ENCODE assay signal across 6 cellular contexts in the genomic region with DNA sequence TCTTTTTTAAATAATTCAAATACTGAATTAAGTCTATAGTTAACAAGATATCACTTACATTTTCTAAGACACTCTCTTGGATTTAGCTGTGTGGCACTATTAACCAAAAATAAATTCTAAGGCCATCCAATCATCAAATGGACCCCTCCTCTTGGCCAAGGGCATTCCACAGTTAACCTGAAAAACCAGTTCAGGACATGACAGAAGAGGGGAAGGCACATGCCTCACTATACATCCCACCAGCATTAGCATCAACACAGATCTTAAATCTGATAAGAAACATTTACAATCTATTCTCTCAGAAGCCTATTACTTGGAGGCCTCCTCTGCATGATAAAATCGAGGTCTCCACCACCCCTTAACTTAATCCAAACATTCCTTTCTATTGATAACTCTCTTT.
DNase-seq lines count a peak whose midpoint lies in the region; ATAC-seq, FAIRE-seq and TF ChIP-seq lines count a peak whose summit lies in the region.
"Not testable (repeated sequence)": the region's sequence is repeated elsewhere in the genome, so short reads cannot be mapped to it uniquely, and the experiment has no call there.

No MANE protein-coding gene starts in this region.

- H3K4me2 ChIP-seq in GM23338 = peak overlapping the region; percentile 71
- H3K4me2 ChIP-seq in H1 (ENCODE audit: insufficient read depth in 1 of 2, low read depth in 2 of 2, low read length in 2 of 2); mesendoderm (ENCODE audit: low read length): not testable (repeated sequence)

- not testable (repeated sequence) for H2AFZ ChIP-seq in GM23338; H1 (ENCODE audit: low read length)

- peaks cover 21% of the 10 kb centered on the region for H3K4me1 ChIP-seq in GM23338 (ENCODE audit: insufficient read depth)
- peaks cover 14% of the 10 kb centered on the region; the same call in 1 of the 2 replicates for H3K4me1 ChIP-seq in HUES48 (ENCODE audit: control insufficient read depth, insufficient read depth, low read length)
- H3K4me1 ChIP-seq in HUES64 (ENCODE audit: insufficient read depth, low read length); H1 (replicated peaks in 1 of 4; ENCODE audit: control insufficient read depth in 3 of 4, insufficient read depth in 4 of 4, low read length in 3 of 4); mesendoderm (ENCODE audit: control insufficient read depth, low read depth, low read length): not testable (repeated sequence)

- not testable (repeated sequence) for H3K9me3 ChIP-seq in HUES48 (ENCODE audit: control insufficient read depth, insufficient read depth, low read length); HUES64 (ENCODE audit: insufficient read depth, low read depth, low read length); H1 (ENCODE audit: insufficient read depth in 2 of 2, low read depth in 1 of 2, low read length in 1 of 2)

- H3K27me3 ChIP-seq in GM23338 (ENCODE audit: insufficient read depth); HUES48 (ENCODE audit: control insufficient read depth, insufficient read depth, low read length); HUES64 (ENCODE audit: insufficient read depth, low read length); H1 (replicated peaks in 1 of 4; ENCODE audit: control insufficient read depth in 3 of 4, extremely low read depth in 1 of 4, insufficient read depth in 3 of 4, low read length in 3 of 4); mesendoderm (ENCODE audit: insufficient read depth, low read length, poor library complexity): not testable (repeated sequence)

- not testable (repeated sequence) for H3K9me2 ChIP-seq in GM23338 (ENCODE audit: insufficient read depth)

- peaks cover 50% of the 10 kb centered on the region for H3K79me2 ChIP-seq in GM23338 (replicated peaks; ENCODE audit: insufficient read depth)
- H3K79me2 ChIP-seq in H1 (ENCODE audit: control insufficient read depth in 1 of 2, insufficient read depth in 2 of 2, low read length in 2 of 2); mesendoderm (ENCODE audit: control insufficient read depth, insufficient read depth, low read length): not testable (repeated sequence)

- not testable (repeated sequence) for TF ChIP-seq RAD21 in H1 (IDR thresholded peaks at IDR 0.05 in 1 of 2, conservative IDR thresholded peaks at IDR 0.05 in 1 of 2; ENCODE audit: low read depth in 2 of 2, low read length in 2 of 2)

- 52% methylated on average over 1 of the region's 1 CpG for WGBS in HUES64
- WGBS in H1 (ENCODE audit: extremely low coverage in 1 of 2, insufficient coverage in 1 of 2, insufficient read length in 1 of 2, insufficient replicate concordance in 2 of 2, low coverage in 1 of 2, low lambda C conversion rate in 2 of 2, missing lambda C conversion rate in 1 of 2), 2 experiments = 0% methylated on average over 1 of the region's 1 CpG; no CpG with 5 or more reads in 1 of the 2 experiments
- no CpG with 5 or more reads among the region's 1 CpG for WGBS in mesendoderm (ENCODE audit: extremely low coverage, insufficient coverage, low lambda C conversion rate)

- POLR2A ChIA-PET in H1 (lab: Charles Lee; ENCODE audit: partially characterized antibody) = not testable (repeated sequence)

- H2BK5ac ChIP-seq in H1 (ENCODE audit: low read depth, low read length); mesendoderm (ENCODE audit: low read length): not testable (repeated sequence)

- not testable (repeated sequence) for TF ChIP-seq POLR2A in H1 (IDR thresholded peaks at IDR 0.05; ENCODE audit: control extremely low read depth in 1 of 2, low read depth in 2 of 2, low read length in 2 of 2)

- not testable (repeated sequence) for H3K14ac ChIP-seq in H1 (ENCODE audit: insufficient read length)

- CTCF ChIA-PET in H1 (lab: Charles Lee; ENCODE audit: partially characterized antibody) = not testable (repeated sequence)

- H2BK120ac ChIP-seq in H1 (replicated peaks; ENCODE audit: low read depth, low read length); mesendoderm (ENCODE audit: low read depth, low read length): not testable (repeated sequence)

- not testable (repeated sequence) for H4K8ac ChIP-seq in H1 (ENCODE audit: extremely low read depth, insufficient read depth, low read length); mesendoderm (ENCODE audit: low read depth, low read length)

- H3K56ac ChIP-seq in H1 (replicated peaks; ENCODE audit: insufficient read length, low read depth, low read length); mesendoderm (ENCODE audit: low read length): not testable (repeated sequence)

- not testable (repeated sequence) for TF ChIP-seq EP300 in H1 (IDR thresholded peaks at IDR 0.05; ENCODE audit: borderline replicate concordance in 1 of 2, low read depth in 2 of 2, low read length in 2 of 2)

- H3K4ac ChIP-seq in H1 (replicated peaks; ENCODE audit: insufficient read length, low read depth, low read length); mesendoderm (ENCODE audit: low read depth, low read length): not testable (repeated sequence)

- H3K9ac ChIP-seq in HUES48 (ENCODE audit: low read depth, low read length); HUES64 (ENCODE audit: low read depth, low read length); H1 (replicated peaks in 1 of 4; ENCODE audit: extremely low read depth in 1 of 4, low read depth in 3 of 4, low read length in 3 of 4); mesendoderm (ENCODE audit: low read length): not testable (repeated sequence)

- not testable (repeated sequence) for H4K20me1 ChIP-seq in GM23338 (replicated peaks; ENCODE audit: insufficient read depth); H1 (replicated peaks in 1 of 2; ENCODE audit: control insufficient read depth in 1 of 2, insufficient read depth in 2 of 2, low read length in 2 of 2)

- H3F3A ChIP-seq in GM23338 (replicated peaks; ENCODE audit: low read depth) = peaks cover 16% of the 10 kb centered on the region

- H4K91ac ChIP-seq in H1 (replicated peaks; ENCODE audit: insufficient read length, low read length) = not testable (repeated sequence)

- H3K4me3 Mint-ChIP-seq in GM23338 = peak overlapping the region; percentile 38; the same call in 2 of the 3 replicates
- H3K4me3 Mint-ChIP-seq in type B pancreatic cell = peak overlapping the region; percentile 3

- H3K18ac ChIP-seq in H1 (ENCODE audit: extremely low read depth, low read length); mesendoderm (ENCODE audit: low read length): not testable (repeated sequence)

- H3K4me1 Mint-ChIP-seq in GM23338 = peaks cover 17% of the 10 kb centered on the region
- not testable (repeated sequence) for H3K4me1 Mint-ChIP-seq in type B pancreatic cell (ENCODE audit: unreplicated experiment)

- peaks cover 19% of the 10 kb centered on the region; the same call in 1 of the 2 replicates for H3K36me3 ChIP-seq in GM23338 (ENCODE audit: insufficient read depth)
- peaks cover 14% of the 10 kb centered on the region for H3K36me3 ChIP-seq in HUES48 (ENCODE audit: control insufficient read depth, insufficient read depth, low read length)
- not testable (repeated sequence) for H3K36me3 ChIP-seq in HUES64 (ENCODE audit: insufficient read depth, low read length); mesendoderm (ENCODE audit: control insufficient read depth, insufficient read depth, low read length)
- peaks cover 0 to 18% (median 6%) of the 10 kb centered on the region in 4 experiments; a peak in 4 of 8 replicates for H3K36me3 ChIP-seq in H1 (ENCODE audit: control insufficient read depth in 2 of 4, insufficient read depth in 4 of 4, low read length in 3 of 4)

- not testable (repeated sequence) for H3K23me2 ChIP-seq in H1 (ENCODE audit: low read depth, low read length)

- TF ChIP-seq CTCF in GM23338 (conservative IDR thresholded peaks at IDR 0.05; ENCODE audit: low read depth in 2 of 2); H1 (IDR thresholded peaks at IDR 0.05; ENCODE audit: control extremely low read depth in 1 of 3, insufficient read depth in 1 of 3, low read depth in 1 of 3, low read length in 3 of 3); type B pancreatic cell (conservative IDR thresholded peaks at IDR 0.05): not testable (repeated sequence)

- peaks cover 30% of the 10 kb centered on the region for H3K9me3 Mint-ChIP-seq in GM23338
- not testable (repeated sequence) for H3K9me3 Mint-ChIP-seq in type B pancreatic cell

- not testable (repeated sequence) for H2BK20ac ChIP-seq in H1 (ENCODE audit: low read length)

- DNase-seq in GM23338 (ENCODE audit: low spot score); H1 (ENCODE audit: low read depth in 1 of 2, low spot score in 2 of 2); type B pancreatic cell (ENCODE audit: extremely low spot score, unreplicated experiment): not testable (repeated sequence)
- peak; percentile 35 for DNase-seq in mesendoderm

- peak; percentile 97 for FAIRE-seq in H1 (lab: Jason Lieb, UNC)

- H3K27ac Mint-ChIP-seq in GM23338 = peak overlapping the region; percentile 87; the same call in 1 of the 2 replicates
- H3K27ac Mint-ChIP-seq in type B pancreatic cell = peak overlapping the region; percentile 85

- not testable (repeated sequence) for H4K5ac ChIP-seq in H1 (ENCODE audit: insufficient read length, low read depth, low read length); mesendoderm (ENCODE audit: low read length)

- H3K79me1 ChIP-seq in H1 (ENCODE audit: low read depth, low read length); mesendoderm (ENCODE audit: low read length): not testable (repeated sequence)

- not testable (repeated sequence) for H2BK12ac ChIP-seq in H1 (ENCODE audit: low read depth, low read length)

- H2BK15ac ChIP-seq in H1 (ENCODE audit: low read length); mesendoderm (replicated peaks; ENCODE audit: low read depth): not testable (repeated sequence)

- H3K36me3 Mint-ChIP-seq in GM23338 (ENCODE audit: low read depth) = peaks cover 37% of the 10 kb centered on the region
- H3K36me3 Mint-ChIP-seq in type B pancreatic cell = not testable (repeated sequence)

- H3K27me3 Mint-ChIP-seq in GM23338 (ENCODE audit: insufficient read depth, low read depth, poor library complexity) (peaks cover 36% of the 10 kb centered on the region), type B pancreatic cell (peaks cover 41% of the 10 kb centered on the region)

- H3K27ac ChIP-seq in GM23338 (ENCODE audit: low read depth) = peak overlapping the region; percentile 93
- H3K27ac ChIP-seq in HUES48 (ENCODE audit: low read depth, low read length) = peak overlapping the region; percentile 60
- peak overlapping the region; percentile 69; the same call in 1 of the 2 replicates for H3K27ac ChIP-seq in HUES64 (ENCODE audit: low read depth, low read length)
- not testable (repeated sequence) for H3K27ac ChIP-seq in H1 (ENCODE audit: low read depth, low read length); mesendoderm (ENCODE audit: low read depth, low read length)

- H2AK5ac ChIP-seq in H1 (ENCODE audit: low read depth, low read length); mesendoderm (ENCODE audit: low read length): not testable (repeated sequence)

- H3K4me3 ChIP-seq in GM23338; HUES48 (ENCODE audit: low read depth, low read length); HUES64 (ENCODE audit: low read length); H1 (ENCODE audit: extremely low read depth in 1 of 4, insufficient read depth in 2 of 4, low read depth in 3 of 4, low read length in 4 of 4); mesendoderm (ENCODE audit: low read length): not testable (repeated sequence)

- H3K23ac ChIP-seq in H1 (ENCODE audit: insufficient read length); mesendoderm (ENCODE audit: low read length): not testable (repeated sequence)

- ATAC-seq in GM23338 = peak; percentile 73
